1 cellular context compared by ENCODE assay signal in the genomic region with DNA sequence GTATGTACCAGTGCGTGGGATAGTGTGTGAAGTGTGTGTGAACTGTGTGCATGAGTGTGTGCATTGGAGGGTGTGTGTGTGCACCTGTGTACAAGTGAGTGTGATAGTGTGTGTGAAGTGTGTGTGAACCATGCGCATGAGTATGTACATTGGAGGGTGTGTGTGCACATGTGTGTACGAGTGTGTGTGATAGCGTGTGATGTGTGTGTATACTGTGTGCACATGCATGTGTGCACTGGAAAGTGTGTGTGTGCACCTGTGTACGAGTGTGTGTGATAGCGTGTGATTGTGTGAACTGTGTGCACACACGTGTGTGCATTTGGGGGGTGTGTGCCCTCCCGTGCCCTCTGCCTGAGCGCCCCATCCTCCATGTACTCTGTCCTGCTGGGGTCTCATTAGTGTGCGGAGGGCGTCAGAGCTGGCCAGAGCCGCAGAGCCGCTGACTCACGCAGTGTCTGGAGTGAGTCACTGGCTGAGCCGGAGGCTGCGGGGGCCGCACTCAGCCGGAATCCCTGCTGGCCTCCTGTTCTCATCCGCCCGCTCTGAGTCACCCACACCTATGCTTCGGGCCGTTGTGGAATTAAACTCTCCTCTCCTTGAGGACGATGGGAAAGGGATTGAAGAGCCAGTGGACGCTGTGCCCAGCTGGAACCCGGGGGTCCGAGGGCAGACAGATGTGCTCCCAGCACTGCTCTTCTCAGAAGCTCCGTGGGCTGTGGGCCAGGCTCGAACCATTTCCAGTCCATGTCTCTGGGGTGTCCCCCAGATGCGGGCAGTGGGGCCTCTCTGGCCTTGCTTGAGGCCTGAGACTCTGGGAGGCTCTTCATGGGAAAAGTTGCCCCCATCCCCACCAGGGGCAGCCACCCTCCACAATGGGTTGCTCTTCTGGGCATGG.
TF ChIP-seq lines count a peak whose summit lies in the region.

No MANE protein-coding gene starts in this region.

TF ChIP-seq in K562, 482 proteins besides CTCF, POLR2A, EP300 and RAD21 (continued from another document and continues in another):
- TF ChIP-seq, protein P1, sequence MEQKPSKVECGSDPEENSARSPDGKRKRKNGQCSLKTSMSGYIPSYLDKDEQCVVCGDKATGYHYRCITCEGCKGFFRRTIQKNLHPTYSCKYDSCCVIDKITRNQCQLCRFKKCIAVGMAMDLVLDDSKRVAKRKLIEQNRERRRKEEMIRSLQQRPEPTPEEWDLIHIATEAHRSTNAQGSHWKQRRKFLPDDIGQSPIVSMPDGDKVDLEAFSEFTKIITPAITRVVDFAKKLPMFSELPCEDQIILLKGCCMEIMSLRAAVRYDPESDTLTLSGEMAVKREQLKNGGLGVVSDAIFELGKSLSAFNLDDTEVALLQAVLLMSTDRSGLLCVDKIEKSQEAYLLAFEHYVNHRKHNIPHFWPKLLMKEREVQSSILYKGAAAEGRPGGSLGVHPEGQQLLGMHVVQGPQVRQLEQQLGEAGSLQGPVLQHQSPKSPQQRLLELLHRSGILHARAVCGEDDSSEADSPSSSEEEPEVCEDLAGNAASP (IDR thresholded peaks at IDR 0.05): no peak
- TF ChIP-seq PCBP2 (IDR thresholded peaks at IDR 0.05; ENCODE audit: low read depth, low read length, poor library complexity, severe bottlenecking) (no peak), ZNF561 (CRISPR knock-in tag; conservative IDR thresholded peaks at IDR 0.05) (no peak), POLR2B (IDR thresholded peaks at IDR 0.05; ENCODE audit: low read depth, partially characterized antibody) (no peak), RUNX1 (IDR thresholded peaks at IDR 0.05; ENCODE audit: low read depth) (no peak), BCOR (IDR thresholded peaks at IDR 0.05) (no peak; the same call in 1 of the 2 replicates), ZEB2 (IDR thresholded peaks at IDR 0.05) (0 out of 2 replicates have a peak, but pooled peaks have one; percentile 56), ZNF12 (CRISPR knock-in tag; IDR thresholded peaks at IDR 0.05) (0 out of 2 replicates have a peak, but pooled peaks have one; percentile 27), ZNF217 (CRISPR knock-in tag; IDR thresholded peaks at IDR 0.05) (no peak), ZNF3 (CRISPR knock-in tag; IDR thresholded peaks at IDR 0.05) (no peak), SREBF2 (CRISPR knock-in tag; IDR thresholded peaks at IDR 0.05) (no peak), SP2 (IDR thresholded peaks at IDR 0.05; ENCODE audit: extremely low read depth, low read depth, low read length, poor library complexity, severe bottlenecking) (no peak), ETV1 (tag; conservative IDR thresholded peaks at IDR 0.05; ENCODE audit: low read depth) (peak; percentile 62; the same call in 1 of the 2 replicates), ZNF165 (CRISPR knock-in tag; IDR thresholded peaks at IDR 0.05; ENCODE audit: borderline replicate concordance) (no peak), CAMTA2 (CRISPR knock-in tag; conservative IDR thresholded peaks at IDR 0.05) (no peak), RBBP5 (IDR thresholded peaks at IDR 0.05; ENCODE audit: borderline replicate concordance, insufficient read depth, low read length, poor library complexity, severe bottlenecking) (peak; percentile 60), NFATC3 (IDR thresholded peaks at IDR 0.05) (no peak), FOXK2 (conservative IDR thresholded peaks at IDR 0.05 in 1 of 2, IDR thresholded peaks at IDR 0.05 in 1 of 2; ENCODE audit: low read depth in 2 of 2) (no peak; a peak in 1 of 4 replicates), CBX1 (IDR thresholded peaks at IDR 0.05; ENCODE audit: low read depth) (no peak), NR1H2 (CRISPR knock-in tag; IDR thresholded peaks at IDR 0.05) (0 out of 2 replicates have a peak, but pooled peaks have one; percentile 72), MCM3 (IDR thresholded peaks at IDR 0.05) (no peak), ZBTB8A (IDR thresholded peaks at IDR 0.05; ENCODE audit: partially characterized antibody) (no peak), PTBP1 (IDR thresholded peaks at IDR 0.05; ENCODE audit: low read depth, low read length) (no peak), STAT5B (CRISPR knock-in tag; IDR thresholded peaks at IDR 0.05) (no peak), TEAD2 (tag; IDR thresholded peaks at IDR 0.05) (no peak), NELFE (IDR thresholded peaks at IDR 0.05; ENCODE audit: insufficient read depth, insufficient read length) (no peak), ZNF316 (IDR thresholded peaks at IDR 0.05) (peak; percentile 70), PTRF (tag; IDR thresholded peaks at IDR 0.05) (no peak), L3MBTL2 (IDR thresholded peaks at IDR 0.05) (peak; percentile 90), SRSF7 (optimal IDR thresholded peaks at IDR 0.05; ENCODE audit: low read depth, low read length) (no peak), NR4A1 (CRISPR knock-in tag; IDR thresholded peaks at IDR 0.05) (no peak), NR4A1 (tag; IDR thresholded peaks at IDR 0.05) (no peak), ERF (CRISPR knock-in tag; IDR thresholded peaks at IDR 0.05) (no peak), ZNF699 (CRISPR knock-in tag; IDR thresholded peaks at IDR 0.05; ENCODE audit: insufficient replicate concordance) (no peak), NONO (IDR thresholded peaks at IDR 0.05; ENCODE audit: low read depth in 2 of 2, low read length in 1 of 2) (no peak), TFAM (CRISPR knock-in tag; conservative IDR thresholded peaks at IDR 0.05) (no peak), KAT7 (CRISPR knock-in tag; IDR thresholded peaks at IDR 0.05; ENCODE audit: borderline replicate concordance) (no peak), PTTG1 (tag; IDR thresholded peaks at IDR 0.05; ENCODE audit: low read depth) (no peak), RBM14 (IDR thresholded peaks at IDR 0.05; ENCODE audit: borderline replicate concordance, insufficient read depth, low read depth, low read length) (no peak), ZKSCAN1 (IDR thresholded peaks at IDR 0.05; ENCODE audit: low read depth, low read length) (no peak)
- TF ChIP-seq, protein P2, sequence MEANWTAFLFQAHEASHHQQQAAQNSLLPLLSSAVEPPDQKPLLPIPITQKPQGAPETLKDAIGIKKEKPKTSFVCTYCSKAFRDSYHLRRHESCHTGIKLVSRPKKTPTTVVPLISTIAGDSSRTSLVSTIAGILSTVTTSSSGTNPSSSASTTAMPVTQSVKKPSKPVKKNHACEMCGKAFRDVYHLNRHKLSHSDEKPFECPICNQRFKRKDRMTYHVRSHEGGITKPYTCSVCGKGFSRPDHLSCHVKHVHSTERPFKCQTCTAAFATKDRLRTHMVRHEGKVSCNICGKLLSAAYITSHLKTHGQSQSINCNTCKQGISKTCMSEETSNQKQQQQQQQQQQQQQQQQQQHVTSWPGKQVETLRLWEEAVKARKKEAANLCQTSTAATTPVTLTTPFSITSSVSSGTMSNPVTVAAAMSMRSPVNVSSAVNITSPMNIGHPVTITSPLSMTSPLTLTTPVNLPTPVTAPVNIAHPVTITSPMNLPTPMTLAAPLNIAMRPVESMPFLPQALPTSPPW (CRISPR knock-in tag; IDR thresholded peaks at IDR 0.05): peak; percentile 61
- TF ChIP-seq, protein P3, sequence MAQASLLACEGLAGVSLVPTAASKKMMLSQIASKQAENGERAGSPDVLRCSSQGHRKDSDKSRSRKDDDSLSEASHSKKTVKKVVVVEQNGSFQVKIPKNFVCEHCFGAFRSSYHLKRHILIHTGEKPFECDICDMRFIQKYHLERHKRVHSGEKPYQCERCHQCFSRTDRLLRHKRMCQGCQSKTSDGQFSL (CRISPR knock-in tag; IDR thresholded peaks at IDR 0.05): 0 out of 2 replicates have a peak, but pooled peaks have one; percentile 9
- TF ChIP-seq, protein P3 (tag; IDR thresholded peaks at IDR 0.05): no peak
- TF ChIP-seq, protein P4, sequence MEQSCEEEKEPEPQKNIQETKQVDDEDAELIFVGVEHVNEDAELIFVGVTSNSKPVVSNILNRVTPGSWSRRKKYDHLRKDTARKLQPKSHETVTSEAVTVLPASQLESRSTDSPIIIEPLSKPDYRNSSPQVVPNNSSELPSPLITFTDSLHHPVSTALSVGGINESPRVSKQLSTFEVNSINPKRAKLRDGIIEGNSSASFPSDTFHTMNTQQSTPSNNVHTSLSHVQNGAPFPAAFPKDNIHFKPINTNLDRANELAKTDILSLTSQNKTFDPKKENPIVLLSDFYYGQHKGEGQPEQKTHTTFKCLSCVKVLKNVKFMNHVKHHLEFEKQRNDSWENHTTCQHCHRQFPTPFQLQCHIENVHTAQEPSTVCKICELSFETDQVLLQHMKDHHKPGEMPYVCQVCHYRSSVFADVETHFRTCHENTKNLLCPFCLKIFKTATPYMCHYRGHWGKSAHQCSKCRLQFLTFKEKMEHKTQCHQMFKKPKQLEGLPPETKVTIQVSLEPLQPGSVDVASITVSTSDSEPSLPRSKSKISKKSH (CRISPR knock-in tag; IDR thresholded peaks at IDR 0.05): no peak
- TF ChIP-seq, protein P5, sequence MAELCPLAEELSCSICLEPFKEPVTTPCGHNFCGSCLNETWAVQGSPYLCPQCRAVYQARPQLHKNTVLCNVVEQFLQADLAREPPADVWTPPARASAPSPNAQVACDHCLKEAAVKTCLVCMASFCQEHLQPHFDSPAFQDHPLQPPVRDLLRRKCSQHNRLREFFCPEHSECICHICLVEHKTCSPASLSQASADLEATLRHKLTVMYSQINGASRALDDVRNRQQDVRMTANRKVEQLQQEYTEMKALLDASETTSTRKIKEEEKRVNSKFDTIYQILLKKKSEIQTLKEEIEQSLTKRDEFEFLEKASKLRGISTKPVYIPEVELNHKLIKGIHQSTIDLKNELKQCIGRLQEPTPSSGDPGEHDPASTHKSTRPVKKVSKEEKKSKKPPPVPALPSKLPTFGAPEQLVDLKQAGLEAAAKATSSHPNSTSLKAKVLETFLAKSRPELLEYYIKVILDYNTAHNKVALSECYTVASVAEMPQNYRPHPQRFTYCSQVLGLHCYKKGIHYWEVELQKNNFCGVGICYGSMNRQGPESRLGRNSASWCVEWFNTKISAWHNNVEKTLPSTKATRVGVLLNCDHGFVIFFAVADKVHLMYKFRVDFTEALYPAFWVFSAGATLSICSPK (IDR thresholded peaks at IDR 0.05; ENCODE audit: borderline replicate concordance): no peak
- TF ChIP-seq, protein P6, sequence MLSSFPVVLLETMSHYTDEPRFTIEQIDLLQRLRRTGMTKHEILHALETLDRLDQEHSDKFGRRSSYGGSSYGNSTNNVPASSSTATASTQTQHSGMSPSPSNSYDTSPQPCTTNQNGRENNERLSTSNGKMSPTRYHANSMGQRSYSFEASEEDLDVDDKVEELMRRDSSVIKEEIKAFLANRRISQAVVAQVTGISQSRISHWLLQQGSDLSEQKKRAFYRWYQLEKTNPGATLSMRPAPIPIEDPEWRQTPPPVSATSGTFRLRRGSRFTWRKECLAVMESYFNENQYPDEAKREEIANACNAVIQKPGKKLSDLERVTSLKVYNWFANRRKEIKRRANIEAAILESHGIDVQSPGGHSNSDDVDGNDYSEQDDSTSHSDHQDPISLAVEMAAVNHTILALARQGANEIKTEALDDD (IDR thresholded peaks at IDR 0.05): no peak
- TF ChIP-seq, protein P7, sequence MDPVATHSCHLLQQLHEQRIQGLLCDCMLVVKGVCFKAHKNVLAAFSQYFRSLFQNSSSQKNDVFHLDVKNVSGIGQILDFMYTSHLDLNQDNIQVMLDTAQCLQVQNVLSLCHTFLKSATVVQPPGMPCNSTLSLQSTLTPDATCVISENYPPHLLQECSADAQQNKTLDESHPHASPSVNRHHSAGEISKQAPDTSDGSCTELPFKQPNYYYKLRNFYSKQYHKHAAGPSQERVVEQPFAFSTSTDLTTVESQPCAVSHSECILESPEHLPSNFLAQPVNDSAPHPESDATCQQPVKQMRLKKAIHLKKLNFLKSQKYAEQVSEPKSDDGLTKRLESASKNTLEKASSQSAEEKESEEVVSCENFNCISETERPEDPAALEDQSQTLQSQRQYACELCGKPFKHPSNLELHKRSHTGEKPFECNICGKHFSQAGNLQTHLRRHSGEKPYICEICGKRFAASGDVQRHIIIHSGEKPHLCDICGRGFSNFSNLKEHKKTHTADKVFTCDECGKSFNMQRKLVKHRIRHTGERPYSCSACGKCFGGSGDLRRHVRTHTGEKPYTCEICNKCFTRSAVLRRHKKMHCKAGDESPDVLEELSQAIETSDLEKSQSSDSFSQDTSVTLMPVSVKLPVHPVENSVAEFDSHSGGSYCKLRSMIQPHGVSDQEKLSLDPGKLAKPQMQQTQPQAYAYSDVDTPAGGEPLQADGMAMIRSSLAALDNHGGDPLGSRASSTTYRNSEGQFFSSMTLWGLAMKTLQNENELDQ (CRISPR knock-in tag; IDR thresholded peaks at IDR 0.05; ENCODE audit: borderline replicate concordance): no peak
- TF ChIP-seq, protein P8, sequence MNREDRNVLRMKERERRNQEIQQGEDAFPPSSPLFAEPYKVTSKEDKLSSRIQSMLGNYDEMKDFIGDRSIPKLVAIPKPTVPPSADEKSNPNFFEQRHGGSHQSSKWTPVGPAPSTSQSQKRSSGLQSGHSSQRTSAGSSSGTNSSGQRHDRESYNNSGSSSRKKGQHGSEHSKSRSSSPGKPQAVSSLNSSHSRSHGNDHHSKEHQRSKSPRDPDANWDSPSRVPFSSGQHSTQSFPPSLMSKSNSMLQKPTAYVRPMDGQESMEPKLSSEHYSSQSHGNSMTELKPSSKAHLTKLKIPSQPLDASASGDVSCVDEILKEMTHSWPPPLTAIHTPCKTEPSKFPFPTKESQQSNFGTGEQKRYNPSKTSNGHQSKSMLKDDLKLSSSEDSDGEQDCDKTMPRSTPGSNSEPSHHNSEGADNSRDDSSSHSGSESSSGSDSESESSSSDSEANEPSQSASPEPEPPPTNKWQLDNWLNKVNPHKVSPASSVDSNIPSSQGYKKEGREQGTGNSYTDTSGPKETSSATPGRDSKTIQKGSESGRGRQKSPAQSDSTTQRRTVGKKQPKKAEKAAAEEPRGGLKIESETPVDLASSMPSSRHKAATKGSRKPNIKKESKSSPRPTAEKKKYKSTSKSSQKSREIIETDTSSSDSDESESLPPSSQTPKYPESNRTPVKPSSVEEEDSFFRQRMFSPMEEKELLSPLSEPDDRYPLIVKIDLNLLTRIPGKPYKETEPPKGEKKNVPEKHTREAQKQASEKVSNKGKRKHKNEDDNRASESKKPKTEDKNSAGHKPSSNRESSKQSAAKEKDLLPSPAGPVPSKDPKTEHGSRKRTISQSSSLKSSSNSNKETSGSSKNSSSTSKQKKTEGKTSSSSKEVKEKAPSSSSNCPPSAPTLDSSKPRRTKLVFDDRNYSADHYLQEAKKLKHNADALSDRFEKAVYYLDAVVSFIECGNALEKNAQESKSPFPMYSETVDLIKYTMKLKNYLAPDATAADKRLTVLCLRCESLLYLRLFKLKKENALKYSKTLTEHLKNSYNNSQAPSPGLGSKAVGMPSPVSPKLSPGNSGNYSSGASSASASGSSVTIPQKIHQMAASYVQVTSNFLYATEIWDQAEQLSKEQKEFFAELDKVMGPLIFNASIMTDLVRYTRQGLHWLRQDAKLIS (CRISPR knock-in tag; IDR thresholded peaks at IDR 0.05): no peak
- TF ChIP-seq, protein P9, sequence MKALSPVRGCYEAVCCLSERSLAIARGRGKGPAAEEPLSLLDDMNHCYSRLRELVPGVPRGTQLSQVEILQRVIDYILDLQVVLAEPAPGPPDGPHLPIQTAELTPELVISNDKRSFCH (CRISPR knock-in tag; IDR thresholded peaks at IDR 0.05): no peak
- TF ChIP-seq, protein P9 (tag; IDR thresholded peaks at IDR 0.05): no peak
- TF ChIP-seq, protein P10, sequence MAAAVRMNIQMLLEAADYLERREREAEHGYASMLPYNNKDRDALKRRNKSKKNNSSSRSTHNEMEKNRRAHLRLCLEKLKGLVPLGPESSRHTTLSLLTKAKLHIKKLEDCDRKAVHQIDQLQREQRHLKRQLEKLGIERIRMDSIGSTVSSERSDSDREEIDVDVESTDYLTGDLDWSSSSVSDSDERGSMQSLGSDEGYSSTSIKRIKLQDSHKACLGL (CRISPR knock-in tag; IDR thresholded peaks at IDR 0.05; ENCODE audit: borderline replicate concordance, poor library complexity, severe bottlenecking): no peak
